Comparison of ENCODE assay signal across 9 cellular contexts in the genomic region with DNA sequence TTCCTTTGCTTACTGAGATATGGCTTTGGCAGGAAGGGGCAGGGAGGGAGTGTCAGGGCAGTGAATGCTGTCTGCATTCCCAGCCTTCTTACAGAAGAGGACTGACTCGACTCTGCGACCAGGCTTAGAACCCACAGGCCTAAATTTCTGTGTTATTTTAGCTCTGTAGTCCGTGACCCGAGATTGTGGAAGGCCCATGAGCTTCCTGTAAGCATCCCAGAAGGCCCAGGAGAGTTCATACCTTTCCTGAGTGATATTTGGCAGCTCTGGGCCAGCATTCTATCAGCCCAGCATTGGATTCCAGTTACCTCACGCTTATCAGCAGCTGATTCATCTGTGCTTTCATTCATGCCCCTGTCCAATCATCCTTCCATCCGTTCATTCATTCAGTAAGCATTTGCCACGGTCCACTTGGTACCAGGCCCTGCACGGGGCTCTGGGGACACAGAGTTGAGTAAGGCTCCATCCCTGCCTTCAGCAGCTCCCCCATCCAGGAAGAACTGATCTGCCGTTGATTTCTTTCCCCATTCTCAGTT. TPM values are rescaled to one million over a fixed set of nuclear protein-coding genes. Genes with fewer than 3 reads are reported as not detected.
DNase-seq lines count a peak whose midpoint lies in the region; ATAC-seq and TF ChIP-seq lines count a peak whose summit lies in the region.
"Had no signal": no experiment of that assay in that cellular context is flagged by ENCODE, and none has a peak within 500 bp of the region (broad histone marks: within the 10 kb centered on the region; RNA-seq: fewer than 3 reads in every experiment).

No MANE protein-coding gene starts in this region.

- TF ChIP-seq CTCF in BJ (IDR thresholded peaks at IDR 0.05; ENCODE audit: insufficient read depth, low read depth, low read length) (no peak), parathyroid adenoma (IDR thresholded peaks at IDR 0.05) (no peak)

- H3K36me3 ChIP-seq in BJ (ENCODE audit: control insufficient read depth, insufficient read depth, low read length) (peaks cover 6% of the 10 kb centered on the region; the same call in 1 of the 2 replicates), parathyroid adenoma (ENCODE audit: control insufficient read depth, insufficient read depth, low read length) (no peaks in the 10 kb centered on the region)
- H3K36me3 ChIP-seq: ovary had no signal

- H3K9me3 ChIP-seq in parathyroid adenoma (ENCODE audit: control insufficient read depth, low read length), result no peaks in the 10 kb centered on the region
- H3K9me3 ChIP-seq: ovary had no signal

- POLR2A ChIA-PET in BJ (lab: Charles Lee), result interaction anchor here (0.8 to 1.4 kb wide), 2 partner anchors 160 to 166 kb away, joined by 4 to 8 read pairs; no protein-coding TSS in a partner anchor

- no peak overlapping the region for H3K4me2 ChIP-seq in parathyroid adenoma (ENCODE audit: low read length)

- no peaks in the 10 kb centered on the region for H3K79me2 ChIP-seq in parathyroid adenoma

- no peaks in the 10 kb centered on the region for H3K4me1 ChIP-seq in parathyroid adenoma

- ATAC-seq in esophagus mucosa, result peak; percentile 35
- ATAC-seq in GM21619 (IDR thresholded peaks at IDR 0.05; ENCODE audit: unreplicated experiment), result no peak
- no peak for ATAC-seq in GM18502 (IDR thresholded peaks at IDR 0.05; ENCODE audit: poor library complexity, unreplicated experiment)

- H3K4me3 ChIP-seq in BJ (ENCODE audit: low read depth, low read length), result no peak overlapping the region
- H3K4me3 ChIP-seq in parathyroid adenoma (ENCODE audit: low read depth, low read length), result no peak overlapping the region
- H3K4me3 ChIP-seq: ovary had no signal

- CTCF ChIA-PET in BJ (lab: Yijun Ruan, JAX), result interaction anchor here (0.6 to 24.0 kb wide), 24 partner anchors 11 to 234 kb away, joined by 3 to 441 read pairs (median 8); a partner anchor contains a TSS

- H3K27me3 ChIP-seq in BJ (ENCODE audit: control insufficient read depth, insufficient read depth, low read length), result no peaks in the 10 kb centered on the region
- H3K27me3 ChIP-seq in parathyroid adenoma (ENCODE audit: control insufficient read depth, insufficient read depth, low read length), result no peaks in the 10 kb centered on the region
- H3K27me3 ChIP-seq: ovary had no signal

- H3K27ac ChIP-seq in parathyroid adenoma, result peak overlapping the region; percentile 60

- no peak overlapping the region for H3K9ac ChIP-seq in parathyroid adenoma

- H2AFZ ChIP-seq in parathyroid adenoma, result no peak overlapping the region

- DNase-seq in BJ (ENCODE audit: low read depth) (peak; percentile 42), NCI-H460 (ENCODE audit: extremely low read depth, low read depth) (peak; percentile 90), T-helper 1 cell (no peak)
- no peak for DNase-seq in activated T-cell treated with anti-CD3 and anti-CD28 coated beads, Interleukin-2, amount 50 U/mL, for 1 hour
- DNase-seq: ovary had no signal

RNA-seq across cellular contexts. Expression of a gene that starts 28.2 kb away (rescaled TPM):
- polyA plus RNA-seq in BJ (2011; rRNA removed), result 102 and 113 TPM in 2 replicates
- polyA minus RNA-seq in BJ (2011; rRNA and poly(A)+ RNA removed), result 31.6 and 57.6 TPM in 2 replicates
- 104 and 105 TPM in 2 replicates for total RNA-seq in NCI-H460 (2014; rRNA removed; shearing (Covaris generic))
- 104 and 105 TPM in 2 replicates for polyA plus RNA-seq in NCI-H460 (2014; cell fraction: nucleus; rRNA removed)
- total RNA-seq in esophagus mucosa, result 40.9 TPM

RNA-seq across cellular contexts. Expression of a gene that starts 52.5 kb away (rescaled TPM):
- polyA plus RNA-seq in BJ (2011; rRNA removed), result 491 and 500 TPM in 2 replicates
- polyA minus RNA-seq in BJ (2011; rRNA and poly(A)+ RNA removed), result 96.5 and 142 TPM in 2 replicates
- total RNA-seq in NCI-H460 (2014; rRNA removed; shearing (Covaris generic)), result 135 and 154 TPM in 2 replicates
- 64.5 and 65.5 TPM in 2 replicates for polyA plus RNA-seq in NCI-H460 (2014; cell fraction: nucleus; rRNA removed)
- total RNA-seq in esophagus mucosa, result 121 TPM

Comparison
In these comparisons a context has a peak if more than half of its experiments do, and no peak if none do; other contexts are left out.
1. DNase-seq: peak in BJ (single experiment) and NCI-H460 (single experiment); none in T-helper 1 cell (0 of 5) and activated T-cell treated with anti-CD3 and anti-CD28 coated beads, Interleukin-2, amount 50 U/mL, for 1 hour (single experiment).